ENCODE assay signal across 27 cellular contexts in genomic region chr6:1817033-1817761, GRCh38.
A peak's percentile ranks its signal among the peaks of the same experiment; 100 is the strongest.
DNase-seq lines count a peak whose midpoint lies in the region; ATAC-seq and TF ChIP-seq lines count a peak whose summit lies in the region.
"Had no signal": no experiment of that assay in that cellular context is flagged by ENCODE, and none has a peak within 500 bp of the region (broad histone marks: within the 10 kb centered on the region; RNA-seq: fewer than 3 reads in every experiment).

No MANE protein-coding gene starts in this region.

- H3K18ac ChIP-seq in IMR-90 (ENCODE audit: low read depth, low read length), result 0 out of 2 replicates have a peak overlapping the region, but pooled peaks have one; percentile 42

- no peak overlapping the region for H3K4me3 Mint-ChIP-seq in neural progenitor cell
- H3K4me3 Mint-ChIP-seq in activated naive CD4-positive, alpha-beta T cell treated with anti-CD3 and anti-CD28 coated beads, Interleukin-2, amount 10 ng/mL, durations not matched to agents 7 days and 5 days, result no peak overlapping the region
- H3K4me3 Mint-ChIP-seq: effector memory CD8-positive, alpha-beta T cell; H9; nephron progenitor cell; stimulated activated effector memory CD8-positive, alpha-beta T cell treated with anti-CD3 and anti-CD28 coated beads, Interleukin-12 subunit alpha, Interleukin-12 subunit beta, amount 100 ng/mL, for 72 hours had no signal

- no peaks in the 10 kb centered on the region for H3K9me3 ChIP-seq in IMR-90 (ENCODE audit: control insufficient read depth, insufficient read depth, low read length)
- no peaks in the 10 kb centered on the region for H3K9me3 ChIP-seq in WERI-Rb-1 (ENCODE audit: severe bottlenecking)
- no peaks in the 10 kb centered on the region for H3K9me3 ChIP-seq in neural progenitor cell (ENCODE audit: low read depth)
- H3K9me3 ChIP-seq: body of pancreas, suprapubic skin had no signal

- peak overlapping the region; percentile 58 for H2AK5ac ChIP-seq in IMR-90 (ENCODE audit: low read depth, low read length)

- H3K4me2 ChIP-seq in IMR-90 (ENCODE audit: low read depth, low read length) (no peak overlapping the region), neural progenitor cell (no peak overlapping the region)
- H3K4me2 ChIP-seq: KMS-11, PC-9 had no signal

- peak overlapping the region; percentile 9; the same call in 1 of the 2 replicates for H2BK20ac ChIP-seq in IMR-90 (ENCODE audit: low read depth, low read length)

- intact Hi-C loops in IMR-90 (cut with micrococcal nuclease), result no loop called here
- intact Hi-C loops in left colon (cut with DNase I, micrococcal nuclease), result no loop called here

- no peak for TF ChIP-seq RAD21 in IMR-90 (IDR thresholded peaks at IDR 0.05; ENCODE audit: low read length)

- H3K9me3 Mint-ChIP-seq in neural progenitor cell, result no peaks in the 10 kb centered on the region
- no peaks in the 10 kb centered on the region for H3K9me3 Mint-ChIP-seq in activated naive CD4-positive, alpha-beta T cell treated with anti-CD3 and anti-CD28 coated beads, Interleukin-2, amount 10 ng/mL, durations not matched to agents 7 days and 5 days
- H3K9me3 Mint-ChIP-seq: effector memory CD8-positive, alpha-beta T cell; H9; nephron progenitor cell; stimulated activated effector memory CD8-positive, alpha-beta T cell treated with anti-CD3 and anti-CD28 coated beads, Interleukin-12 subunit alpha, Interleukin-12 subunit beta, amount 100 ng/mL, for 72 hours had no signal

- H3K79me1 ChIP-seq in IMR-90 (ENCODE audit: low read depth in 1 of 2, low read length in 2 of 2), result no peaks in the 10 kb centered on the region

- H3K9ac ChIP-seq in IMR-90 (ENCODE audit: low read depth, low read length), result no peak overlapping the region
- no peak overlapping the region for H3K9ac ChIP-seq in neural progenitor cell
- H3K9ac ChIP-seq: KMS-11 had no signal

- H3F3A ChIP-seq in neural progenitor cell (ENCODE audit: low read depth), result no peaks in the 10 kb centered on the region

- no CpG with 5 or more reads among the region's 4 CpGs for WGBS in IMR-90 (ENCODE audit: extremely low coverage in 2 of 2, insufficient read length in 1 of 2), 2 experiments

- H3K4me3 ChIP-seq in IMR-90 (ENCODE audit: insufficient read depth, low read depth, low read length) (no peak overlapping the region), cardiac fibroblast (replicated peaks in 1 of 2; ENCODE audit: low read depth in 2 of 2, low read length in 2 of 2) (no peak overlapping the region), WERI-Rb-1 (ENCODE audit: low read depth, low read length) (no peak overlapping the region), neural progenitor cell (no peak overlapping the region)
- H3K4me3 ChIP-seq: body of pancreas, PC-9, skin epidermis, suprapubic skin had no signal

- H2BK15ac ChIP-seq in IMR-90 (ENCODE audit: low read depth, low read length), result 0 out of 3 replicates have a peak overlapping the region, but pooled peaks have one; percentile 11

- H3K4me1 Mint-ChIP-seq in neural progenitor cell, result peaks cover 10% of the 10 kb centered on the region
- no peaks in the 10 kb centered on the region for H3K4me1 Mint-ChIP-seq in activated naive CD4-positive, alpha-beta T cell treated with anti-CD3 and anti-CD28 coated beads, Interleukin-2, amount 10 ng/mL, durations not matched to agents 7 days and 5 days
- H3K4me1 Mint-ChIP-seq: stimulated activated effector memory CD8-positive, alpha-beta T cell treated with anti-CD3 and anti-CD28 coated beads, Interleukin-12 subunit alpha, Interleukin-12 subunit beta, amount 100 ng/mL, for 72 hours had no signal

- H3K36me3 ChIP-seq in IMR-90 (ENCODE audit: control insufficient read depth, insufficient read depth, low read length), result no peaks in the 10 kb centered on the region
- no peaks in the 10 kb centered on the region for H3K36me3 ChIP-seq in WERI-Rb-1
- H3K36me3 ChIP-seq in neural progenitor cell, result no peaks in the 10 kb centered on the region
- H3K36me3 ChIP-seq: suprapubic skin had no signal

- H2AK9ac ChIP-seq in IMR-90 (replicated peaks; ENCODE audit: low read depth, low read length, poor library complexity), result no peak overlapping the region

- H4K8ac ChIP-seq in IMR-90 (ENCODE audit: low read depth in 2 of 2, low read length in 2 of 2), result no peak overlapping the region

- ATAC-seq in IMR-90 (ENCODE audit: low read depth) (no peak), left colon (peak; percentile 72)
- ATAC-seq: body of pancreas; effector memory CD8-positive, alpha-beta T cell; stimulated activated effector memory CD8-positive, alpha-beta T cell treated with anti-CD3 and anti-CD28 coated beads, Interleukin-12 subunit alpha, Interleukin-12 subunit beta, amount 100 ng/mL, for 72 hours had no signal

- H3K9me1 ChIP-seq in IMR-90 (ENCODE audit: insufficient read depth, low read length), result no peaks in the 10 kb centered on the region; the same call in 1 of the 2 replicates

- CTCF ChIA-PET in IMR-90 (lab: Yijun Ruan, JAX), result no interaction called here
- CTCF ChIA-PET in activated naive CD4-positive, alpha-beta T cell treated with anti-CD3 and anti-CD28 coated beads, Interleukin-2, amount 10 ng/mL, durations not matched to agents 7 days and 5 days (lab: Charles Lee), result no interaction called here

- no peak for TF ChIP-seq POLR2A in IMR-90 (IDR thresholded peaks at IDR 0.05; ENCODE audit: low read depth, low read length)

- no peak overlapping the region for H2AFZ ChIP-seq in IMR-90 (replicated peaks; ENCODE audit: low read length, poor library complexity)
- no peak overlapping the region for H2AFZ ChIP-seq in neural progenitor cell (replicated peaks)
- H2AFZ ChIP-seq: PC-9 had no signal

- dilution Hi-C loops in IMR-90 (cut with HindIII; ENCODE audit: low sequenced_read_pairs, unreplicated experiment), result no loop called here

- no peak overlapping the region for H4K5ac ChIP-seq in IMR-90 (ENCODE audit: low read depth, low read length)

- H2BK120ac ChIP-seq in IMR-90 (ENCODE audit: low read depth, low read length), result 0 out of 2 replicates have a peak overlapping the region, but pooled peaks have one; percentile 28

- H2BK5ac ChIP-seq in IMR-90 (ENCODE audit: low read depth, low read length, poor library complexity, severe bottlenecking), result no peak overlapping the region

- H3K36me3 Mint-ChIP-seq in neural progenitor cell, result no peaks in the 10 kb centered on the region
- no peaks in the 10 kb centered on the region for H3K36me3 Mint-ChIP-seq in activated naive CD4-positive, alpha-beta T cell treated with anti-CD3 and anti-CD28 coated beads, Interleukin-2, amount 10 ng/mL, durations not matched to agents 7 days and 5 days
- H3K36me3 Mint-ChIP-seq: stimulated activated effector memory CD8-positive, alpha-beta T cell treated with anti-CD3 and anti-CD28 coated beads, Interleukin-12 subunit alpha, Interleukin-12 subunit beta, amount 100 ng/mL, for 72 hours had no signal

- H3K23ac ChIP-seq in IMR-90 (ENCODE audit: low read depth, low read length), result no peak overlapping the region

- H4K20me1 ChIP-seq in IMR-90 (ENCODE audit: insufficient read depth, low read length) (no peaks in the 10 kb centered on the region), neural progenitor cell (ENCODE audit: low read depth) (no peaks in the 10 kb centered on the region)

- H3K4ac ChIP-seq in IMR-90 (ENCODE audit: low read depth, low read length), result peak overlapping the region; percentile 11; the same call in 1 of the 2 replicates

- H3K27ac ChIP-seq in IMR-90 (ENCODE audit: insufficient read depth, low read length) (no peak overlapping the region), WERI-Rb-1 (no peak overlapping the region), neural progenitor cell (no peak overlapping the region)
- H3K27ac ChIP-seq: body of pancreas, C4-2B, KMS-11, PC-9, skin epidermis, suprapubic skin had no signal

- no peak overlapping the region for H4K91ac ChIP-seq in IMR-90 (ENCODE audit: insufficient read depth, low read depth, low read length)

- TF ChIP-seq CTCF in IMR-90 (conservative IDR thresholded peaks at IDR 0.05; ENCODE audit: low read depth, low read length) (no peak), cardiac fibroblast (IDR thresholded peaks at IDR 0.05; ENCODE audit: low read depth, low read length) (no peak), WERI-Rb-1 (IDR thresholded peaks at IDR 0.05; ENCODE audit: low read depth, low read length) (no peak), neural progenitor cell (IDR thresholded peaks at IDR 0.05) (no peak)

- H3K14ac ChIP-seq in IMR-90 (replicated peaks; ENCODE audit: low read depth, low read length), result peak overlapping the region; percentile 5; the same call in 1 of the 2 replicates

- POLR2A ChIA-PET in IMR-90 (lab: Charles Lee; ENCODE audit: unreplicated experiment), result no interaction called here

- no peak overlapping the region for H3K56ac ChIP-seq in IMR-90 (ENCODE audit: extremely low read depth, insufficient read depth, low read length)

- in situ Hi-C loops in IMR-90 (cut with MboI; ENCODE audit: low sequenced_read_pairs) (no loop called here), KBM-7 (cut with MboI; ENCODE audit: low pct_unique_long_range_greater_than_20kb, low sequenced_read_pairs) (no loop called here)

- DNase-seq in COLO829 (ENCODE audit: low spot score), result peak; percentile 72
- DNase-seq in IMR-90, result peak; percentile 70
- peak; percentile 54 to 64 for DNase-seq in cardiac fibroblast (ENCODE audit: low read depth in 2 of 2)
- no peak for DNase-seq in left colon
- DNase-seq in WERI-Rb-1, result no peak
- no peak for DNase-seq in neural progenitor cell (ENCODE audit: low spot score)
- DNase-seq in KBM-7, result no peak
- no peak for DNase-seq in activated naive CD4-positive, alpha-beta T cell treated with anti-CD3 and anti-CD28 coated beads, Interleukin-2, amount 10 ng/mL, durations not matched to agents 7 days and 5 days
- DNase-seq: activated CD4-positive, alpha-beta T cell treated with anti-CD3 and anti-CD28 coated beads for 4 hours; activated naive CD4-positive, alpha-beta T cell treated with anti-CD3 and anti-CD28 coated beads, Interleukin-2, amount 50 U/mL, for 16 hours; activated T-cell treated with anti-CD3 and anti-CD28 coated beads, Interleukin-2, amount 50 U/mL, for 48 hours; body of pancreas; effector memory CD8-positive, alpha-beta T cell; H9; NCI-H187; NCI-H345; NCI-H82; nephron progenitor cell; PC-9; SIG-M5; stimulated activated CD4-positive, alpha-beta T cell treated with anti-CD3 and anti-CD28 coated beads, Interleukin-2, amount 100 ng/mL, for 24 hours had no signal

- H3K27ac Mint-ChIP-seq in neural progenitor cell, result no peak overlapping the region
- H3K27ac Mint-ChIP-seq in activated naive CD4-positive, alpha-beta T cell treated with anti-CD3 and anti-CD28 coated beads, Interleukin-2, amount 10 ng/mL, durations not matched to agents 7 days and 5 days, result no peak overlapping the region
- H3K27ac Mint-ChIP-seq: effector memory CD8-positive, alpha-beta T cell; nephron progenitor cell; progenitor cell of endocrine pancreas; stimulated activated effector memory CD8-positive, alpha-beta T cell treated with anti-CD3 and anti-CD28 coated beads, Interleukin-12 subunit alpha, Interleukin-12 subunit beta, amount 100 ng/mL, for 72 hours had no signal

- BruUV-seq in IMR-90 (replicated peaks; lab: Mats Ljungman, UMichigan), result no TSS peak

- H3K27me3 ChIP-seq in IMR-90 (ENCODE audit: control insufficient read depth, insufficient read depth, low read length) (no peaks in the 10 kb centered on the region), WERI-Rb-1 (ENCODE audit: insufficient read depth, low read depth, severe bottlenecking) (no peaks in the 10 kb centered on the region), neural progenitor cell (no peaks in the 10 kb centered on the region)
- H3K27me3 ChIP-seq: body of pancreas, suprapubic skin had no signal

- no peaks in the 10 kb centered on the region for H3K79me2 ChIP-seq in neural progenitor cell (ENCODE audit: low read depth)

- H3K4me1 ChIP-seq in IMR-90 (ENCODE audit: control insufficient read depth, insufficient read depth, low read length) (peaks cover 11% of the 10 kb centered on the region), neural progenitor cell (peaks cover 14% of the 10 kb centered on the region)

- H3K27me3 Mint-ChIP-seq in neural progenitor cell (ENCODE audit: insufficient read depth, low read depth), result no peaks in the 10 kb centered on the region
- peaks cover 4% of the 10 kb centered on the region for H3K27me3 Mint-ChIP-seq in activated naive CD4-positive, alpha-beta T cell treated with anti-CD3 and anti-CD28 coated beads, Interleukin-2, amount 10 ng/mL, durations not matched to agents 7 days and 5 days
- H3K27me3 Mint-ChIP-seq: effector memory CD8-positive, alpha-beta T cell; progenitor cell of endocrine pancreas had no signal

Comparison
In these comparisons a context has a peak if more than half of its experiments do, and no peak if none do; other contexts are left out.
1. DNase-seq: peak in COLO829 (single experiment), IMR-90 (single experiment) and cardiac fibroblast (2 of 2); none in left colon (0 of 2), WERI-Rb-1 (single experiment), neural progenitor cell (single experiment), KBM-7 (single experiment) and activated naive CD4-positive, alpha-beta T cell treated with anti-CD3 and anti-CD28 coated beads, Interleukin-2, amount 10 ng/mL, durations not matched to agents 7 days and 5 days (single experiment).